Comparison of ENCODE assay signal across 8 cellular contexts in genomic region chr18:47930844-47931706, GRCh38. TPM values are rescaled to one million over a fixed set of nuclear protein-coding genes. Genes with fewer than 3 reads are reported as not detected.
DNase-seq lines count a peak whose midpoint lies in the region; ATAC-seq and TF ChIP-seq lines count a peak whose summit lies in the region.

No MANE protein-coding gene starts in this region.

- H3K79me2 ChIP-seq in DOHH2 (ENCODE audit: control insufficient read depth, low read length) = peaks cover 42% of the 10 kb centered on the region
- peaks cover 38% of the 10 kb centered on the region for H3K79me2 ChIP-seq in GM23338 (replicated peaks; ENCODE audit: insufficient read depth)

- H3K27me3 ChIP-seq in DOHH2 (ENCODE audit: control insufficient read depth, low read length) (no peaks in the 10 kb centered on the region), GM23338 (ENCODE audit: insufficient read depth) (no peaks in the 10 kb centered on the region)

- H3K4me1 ChIP-seq in DOHH2 (ENCODE audit: control insufficient read depth, low read length) (peaks cover 39% of the 10 kb centered on the region), GM23338 (ENCODE audit: insufficient read depth) (peaks cover 41% of the 10 kb centered on the region)

- H3K9me2 ChIP-seq in DOHH2 (replicated peaks; ENCODE audit: control insufficient read depth, low read length) (no peaks in the 10 kb centered on the region), GM23338 (ENCODE audit: insufficient read depth) (no peaks in the 10 kb centered on the region)

- H2AFZ ChIP-seq in GM23338 = peak overlapping the region; percentile 44; the same call in 1 of the 2 replicates

- H3K9me3 ChIP-seq in DOHH2 (ENCODE audit: control insufficient read depth, insufficient read depth, low read length) = no peaks in the 10 kb centered on the region

- H3K27ac Mint-ChIP-seq in GM23338 (peak overlapping the region; percentile 94), natural killer cell (peak overlapping the region; percentile 76 to 94)
- peak overlapping the region; percentile 89 for H3K27ac Mint-ChIP-seq in activated T-helper 17 cell treated with anti-CD3 and anti-CD28 coated beads, Interleukin-2, amount 50 U/mL, for 72 hours

- H3K4me2 ChIP-seq in DOHH2 (ENCODE audit: low read length) = peak overlapping the region; percentile 63
- H3K4me2 ChIP-seq in GM23338 = peak overlapping the region; percentile 78

- ATAC-seq in GM23338 = peak; percentile 77
- peak; percentile 81 for ATAC-seq in activated T-helper 17 cell treated with anti-CD3 and anti-CD28 coated beads, Interleukin-2, amount 50 U/mL, for 72 hours (replicated peaks)
- peak; percentile 77 to 90 (median 80) for ATAC-seq in natural killer cell

- H3K27ac ChIP-seq in DOHH2 (ENCODE audit: low read depth, low read length) = peak overlapping the region; percentile 82
- H3K27ac ChIP-seq in GM23338 (ENCODE audit: low read depth) = peak overlapping the region; percentile 93

- DNase-seq in GM23338 (ENCODE audit: low spot score) = peak; percentile 98
- peak; percentile 87 to 92 for DNase-seq in Kasumi-1 (lab: John Stamatoyannopoulos, UW)
- DNase-seq in RKO (ENCODE audit: low spot score) = peak; percentile 94
- peak; percentile 94 for DNase-seq in fibroblast of mammary gland (ENCODE audit: low read depth)
- peak; percentile 95 for DNase-seq in natural killer cell
- peak; percentile 87 to 98 (median 94) for DNase-seq in stimulated activated naive CD4-positive, alpha-beta T cell (lab: John Stamatoyannopoulos, UW)

- H3F3A ChIP-seq in DOHH2 (ENCODE audit: control insufficient read depth, insufficient read depth) = peaks cover 10% of the 10 kb centered on the region
- peaks cover 7% of the 10 kb centered on the region; the same call in 1 of the 2 replicates for H3F3A ChIP-seq in GM23338 (replicated peaks; ENCODE audit: low read depth)

- no peaks in the 10 kb centered on the region; the same call in 2 of the 3 replicates for H3K36me3 Mint-ChIP-seq in GM23338 (ENCODE audit: low read depth)
- H3K36me3 Mint-ChIP-seq in activated T-helper 17 cell treated with anti-CD3 and anti-CD28 coated beads, Interleukin-2, amount 50 U/mL, for 72 hours (ENCODE audit: low read depth) = peaks cover 30% of the 10 kb centered on the region
- no peaks in the 10 kb centered on the region for H3K36me3 Mint-ChIP-seq in natural killer cell

- H4K20me1 ChIP-seq in DOHH2 (ENCODE audit: control insufficient read depth, insufficient read depth, low read depth, low read length) (peaks cover 19% of the 10 kb centered on the region; the same call in 1 of the 2 replicates), GM23338 (replicated peaks; ENCODE audit: insufficient read depth) (peaks cover 18% of the 10 kb centered on the region)

- peaks cover 38% of the 10 kb centered on the region for H3K4me1 Mint-ChIP-seq in GM23338
- peaks cover 36% of the 10 kb centered on the region for H3K4me1 Mint-ChIP-seq in activated T-helper 17 cell treated with anti-CD3 and anti-CD28 coated beads, Interleukin-2, amount 50 U/mL, for 72 hours
- peaks cover 44 to 47% of the 10 kb centered on the region in 2 donors for H3K4me1 Mint-ChIP-seq in natural killer cell

- H3K4me3 ChIP-seq in DOHH2 (ENCODE audit: low read length) (peak overlapping the region; percentile 76), GM23338 (peak overlapping the region; percentile 64), fibroblast of mammary gland (ENCODE audit: control insufficient read depth, low read depth, low read length) (peak overlapping the region; percentile 49)

- H3K27me3 Mint-ChIP-seq in GM23338 (ENCODE audit: insufficient read depth, low read depth, poor library complexity) = no peaks in the 10 kb centered on the region
- no peaks in the 10 kb centered on the region for H3K27me3 Mint-ChIP-seq in activated T-helper 17 cell treated with anti-CD3 and anti-CD28 coated beads, Interleukin-2, amount 50 U/mL, for 72 hours
- H3K27me3 Mint-ChIP-seq in natural killer cell (ENCODE audit: low read depth in 2 of 2) = peaks cover 0 to 3% of the 10 kb centered on the region in 2 donors

- intact Hi-C loops in natural killer cell (cut with micrococcal nuclease) = no loop called here

- TF ChIP-seq CTCF in DOHH2 (IDR thresholded peaks at IDR 0.05; ENCODE audit: low read depth, low read length, poor library complexity, severe bottlenecking) (no peak), GM23338 (conservative IDR thresholded peaks at IDR 0.05; ENCODE audit: low read depth in 2 of 2) (no peak), fibroblast of mammary gland (conservative IDR thresholded peaks at IDR 0.05; ENCODE audit: control insufficient read depth, insufficient read depth, low read depth, low read length) (no peak), natural killer cell (IDR thresholded peaks at IDR 0.05) (no peak)

- H3K4me3 Mint-ChIP-seq in GM23338 (peak overlapping the region; percentile 76), natural killer cell (peak overlapping the region; percentile 80)
- H3K4me3 Mint-ChIP-seq in activated T-helper 17 cell treated with anti-CD3 and anti-CD28 coated beads, Interleukin-2, amount 50 U/mL, for 72 hours = peak overlapping the region; percentile 96

- peaks cover 9% of the 10 kb centered on the region for H3K36me3 ChIP-seq in DOHH2 (ENCODE audit: control insufficient read depth, low read length)
- H3K36me3 ChIP-seq in GM23338 (ENCODE audit: insufficient read depth) = no peaks in the 10 kb centered on the region

- H3K9me3 Mint-ChIP-seq in GM23338 (no peaks in the 10 kb centered on the region), natural killer cell (no peaks in the 10 kb centered on the region)
- H3K9me3 Mint-ChIP-seq in activated T-helper 17 cell treated with anti-CD3 and anti-CD28 coated beads, Interleukin-2, amount 50 U/mL, for 72 hours = no peaks in the 10 kb centered on the region

TF ChIP-seq in GM23338, 12 proteins besides CTCF, POLR2A, EP300 and RAD21 (continues in another document):
- TF ChIP-seq POLR2AphosphoS5 (IDR thresholded peaks at IDR 0.05; ENCODE audit: low read depth) (peak; percentile 76), JUNB (IDR thresholded peaks at IDR 0.05; ENCODE audit: unreplicated experiment) (no peak), EZH2phosphoT487 (IDR thresholded peaks at IDR 0.05; ENCODE audit: unreplicated experiment) (no peak), REST (IDR thresholded peaks at IDR 0.05; ENCODE audit: unreplicated experiment) (peak; percentile 5), CREB1 (CRISPR knock-in tag; IDR thresholded peaks at IDR 0.05; ENCODE audit: low read depth) (no peak), ZNF331 (CRISPR knock-in tag; IDR thresholded peaks at IDR 0.05; ENCODE audit: low read depth) (no peak), STAT1 (IDR thresholded peaks at IDR 0.05; ENCODE audit: unreplicated experiment) (no peak), EZH2 (IDR thresholded peaks at IDR 0.05; ENCODE audit: low read depth, unreplicated experiment) (no peak), NANOG (IDR thresholded peaks at IDR 0.05; ENCODE audit: borderline replicate concordance) (no peak), ZNF114 (CRISPR knock-in tag; IDR thresholded peaks at IDR 0.05) (no peak), ETS1 (IDR thresholded peaks at IDR 0.05) (no peak)

RNA-seq across cellular contexts. Expression of gene SMAD2, which starts 0.6 kb away (rescaled TPM):
- total RNA-seq in GM23338 (2014; rRNA removed; shearing (Covaris generic)) = 87.1 and 90.7 TPM in 2 replicates
- polyA plus RNA-seq in GM23338 (2016; fragmentation: Nextera tagmentation; extraction: Ambion mirVana) = 28.2 and 30.9 TPM in 2 replicates
- total RNA-seq in activated T-helper 17 cell treated with anti-CD3 and anti-CD28 coated beads, Interleukin-2, amount 50 U/mL, for 72 hours = 100 to 1,000 TPM in 1 of 2 donors, 10 to 100 TPM in 1; 97.2 to 170 TPM
- total RNA-seq in natural killer cell = 100 to 1,000 TPM; 138 to 160 (median 148) TPM

Comparison
In these comparisons a context has a peak if more than half of its experiments do, and no peak if none do; other contexts are left out.
1. Peak in every context shown above with its lines: DNase-seq, ATAC-seq, H3K4me3 ChIP-seq and H3K27ac ChIP-seq.